Comparison of ENCODE assay signal across 1 cellular context in genomic region chr22:20580611-20581502, GRCh38.
TF ChIP-seq lines count a peak whose summit lies in the region.

No MANE protein-coding gene starts in this region.

TF ChIP-seq in K562, 482 proteins besides CTCF, POLR2A, EP300 and RAD21 (continued from another document):
- TF ChIP-seq USF1 (CRISPR knock-in tag; IDR thresholded peaks at IDR 0.05): peak; percentile 56; the same call in 1 of the 2 replicates
- no peak for TF ChIP-seq RBFOX2 (IDR thresholded peaks at IDR 0.05; ENCODE audit: low read depth, low read length)
- TF ChIP-seq IRF2 (CRISPR knock-in tag; IDR thresholded peaks at IDR 0.05): peak; percentile 60; the same call in 1 of the 2 replicates
- 0 out of 2 replicates have a peak, but pooled peaks have one; percentile 77 for TF ChIP-seq MED1 (CRISPR knock-in tag; IDR thresholded peaks at IDR 0.05; ENCODE audit: borderline replicate concordance)
- no peak for TF ChIP-seq BCLAF1 (IDR thresholded peaks at IDR 0.05; ENCODE audit: borderline replicate concordance in 1 of 2, control insufficient read depth in 1 of 2, low read depth in 2 of 2, low read length in 1 of 2)
